1 cellular context compared by ENCODE assay signal in genomic region chr3:125652349-125652748, GRCh38.
TF ChIP-seq lines count a peak whose summit lies in the region.

No MANE protein-coding gene starts in this region.

TF ChIP-seq in H1, 55 proteins besides CTCF, POLR2A, EP300 and RAD21:
- TF ChIP-seq CREB1 (IDR thresholded peaks at IDR 0.05): no peak
- TF ChIP-seq PHF8 (conservative IDR thresholded peaks at IDR 0.05; ENCODE audit: low read depth, low read length): no peak
- no peak for TF ChIP-seq RXRA (IDR thresholded peaks at IDR 0.05; ENCODE audit: insufficient read depth, low read depth, low read length)
- TF ChIP-seq TBP (IDR thresholded peaks at IDR 0.05; ENCODE audit: low read depth, low read length): no peak
- TF ChIP-seq NRF1 (IDR thresholded peaks at IDR 0.05; ENCODE audit: low read depth, low read length): no peak
- TF ChIP-seq JUND (IDR thresholded peaks at IDR 0.05; ENCODE audit: low read length): no peak
- no peak for TF ChIP-seq CBX8 (IDR thresholded peaks at IDR 0.05; ENCODE audit: borderline replicate concordance, low read depth, low read length)
- TF ChIP-seq RBBP5 (IDR thresholded peaks at IDR 0.05; ENCODE audit: borderline replicate concordance, low read depth, low read length): no peak
- no peak for TF ChIP-seq SP4 (IDR thresholded peaks at IDR 0.05; ENCODE audit: low read length)
